12 cellular contexts compared by ENCODE assay signal in genomic region chr13:107450931-107451330, GRCh38.
DNase-seq lines count a peak whose midpoint lies in the region; ATAC-seq, FAIRE-seq and TF ChIP-seq lines count a peak whose summit lies in the region.
"Had no signal": no experiment of that assay in that cellular context is flagged by ENCODE, and none has a peak within 500 bp of the region (broad histone marks: within the 10 kb centered on the region; RNA-seq: fewer than 3 reads in every experiment).

No MANE protein-coding gene starts in this region.

- H2AFZ ChIP-seq in astrocyte (ENCODE audit: low read depth, low read length) = peak overlapping the region; percentile 12

- H3K9ac ChIP-seq in astrocyte (ENCODE audit: low read length) = peak overlapping the region; percentile 60

- H3K4me1 Mint-ChIP-seq in astrocyte (ENCODE audit: low read depth, unreplicated experiment) = peaks cover 25% of the 10 kb centered on the region
- H3K4me1 Mint-ChIP-seq in activated CD4-positive, alpha-beta T cell treated with anti-CD3 and anti-CD28 coated beads, Interleukin-2, amount 10 ng/mL, durations not matched to agents 24 days and 14 days = no peaks in the 10 kb centered on the region
- peaks cover 0 to 5% (median 0%) of the 10 kb centered on the region in 7 donors for H3K4me1 Mint-ChIP-seq in naive thymus-derived CD4-positive, alpha-beta T cell

- H3K36me3 Mint-ChIP-seq in astrocyte (ENCODE audit: low read depth, unreplicated experiment) = peaks cover 5% of the 10 kb centered on the region
- H3K36me3 Mint-ChIP-seq in activated CD4-positive, alpha-beta T cell treated with anti-CD3 and anti-CD28 coated beads, Interleukin-2, amount 10 ng/mL, durations not matched to agents 24 days and 14 days (ENCODE audit: low read depth) = no peaks in the 10 kb centered on the region
- peaks cover 0 to 3% (median 0%) of the 10 kb centered on the region in 5 donors for H3K36me3 Mint-ChIP-seq in naive thymus-derived CD4-positive, alpha-beta T cell

- DNase-seq in AG08396 (ENCODE audit: low spot score) = peak; percentile 83
- peak; percentile 99 for DNase-seq in HT1080 (ENCODE audit: low read depth)
- peak; percentile 99 for DNase-seq in astrocyte (ENCODE audit: low read depth)
- DNase-seq in kidney glomerular epithelial cell (lab: John Stamatoyannopoulos, UW) = peak; percentile 98
- no peak for DNase-seq in activated CD4-positive, alpha-beta T cell treated with anti-CD3 and anti-CD28 coated beads, Interleukin-2, amount 10 ng/mL, durations not matched to agents 24 days and 14 days
- DNase-seq in naive thymus-derived CD4-positive, alpha-beta T cell = no peak
- DNase-seq: activated CD8-positive, alpha-beta memory T cell treated with anti-CD3 and anti-CD28 coated beads, Interleukin-2, amount 50 U/mL, for 48 hours; NCI-H1694 treated with DMSO at 0.1 percent for 48 hours had no signal

- no peaks in the 10 kb centered on the region for H4K20me1 ChIP-seq in astrocyte (ENCODE audit: insufficient read depth, low read length)

- intact Hi-C loops in activated CD4-positive, alpha-beta T cell treated with anti-CD3 and anti-CD28 coated beads, Interleukin-2, amount 10 ng/mL, durations not matched to agents 24 days and 14 days (cut with micrococcal nuclease) = no loop called here
- intact Hi-C loops in naive thymus-derived CD4-positive, alpha-beta T cell (cut with micrococcal nuclease) = no loop called here

- H3K4me1 ChIP-seq in astrocyte (ENCODE audit: insufficient read depth, low read length) = peaks cover 20% of the 10 kb centered on the region
- no peaks in the 10 kb centered on the region for H3K4me1 ChIP-seq in naive thymus-derived CD4-positive, alpha-beta T cell (ENCODE audit: control insufficient read depth in 2 of 2, insufficient read depth in 2 of 2, low read length in 2 of 2)

- no peak for FAIRE-seq in astrocyte (lab: Jason Lieb, UNC)
- FAIRE-seq: colon, H1 had no signal

- H3K27ac Mint-ChIP-seq in astrocyte (ENCODE audit: unreplicated experiment) = peak overlapping the region; percentile 88
- no peak overlapping the region for H3K27ac Mint-ChIP-seq in activated CD4-positive, alpha-beta T cell treated with anti-CD3 and anti-CD28 coated beads, Interleukin-2, amount 10 ng/mL, durations not matched to agents 24 days and 14 days
- H3K27ac Mint-ChIP-seq in naive thymus-derived CD4-positive, alpha-beta T cell = no peak overlapping the region

- POLR2A ChIA-PET in naive thymus-derived CD4-positive, alpha-beta T cell (lab: Charles Lee) = no interaction called here

- peaks cover 7% of the 10 kb centered on the region for H3K9me3 Mint-ChIP-seq in astrocyte (ENCODE audit: unreplicated experiment)
- H3K9me3 Mint-ChIP-seq in activated CD4-positive, alpha-beta T cell treated with anti-CD3 and anti-CD28 coated beads, Interleukin-2, amount 10 ng/mL, durations not matched to agents 24 days and 14 days = peaks cover 24% of the 10 kb centered on the region
- peaks cover 0 to 36% (median 21%) of the 10 kb centered on the region in 11 donors for H3K9me3 Mint-ChIP-seq in naive thymus-derived CD4-positive, alpha-beta T cell

- H3K27ac ChIP-seq in astrocyte (ENCODE audit: low read depth, low read length) = peak overlapping the region; percentile 82
- H3K27ac ChIP-seq in naive thymus-derived CD4-positive, alpha-beta T cell (ENCODE audit: low read depth, low read length) = no peak overlapping the region

- peaks cover 6% of the 10 kb centered on the region for H3K9me3 ChIP-seq in astrocyte (ENCODE audit: insufficient read depth, low read depth, low read length)
- H3K9me3 ChIP-seq in naive thymus-derived CD4-positive, alpha-beta T cell (ENCODE audit: control insufficient read depth in 2 of 3, low read length in 3 of 3) = peaks cover 0 to 6% (median 0%) of the 10 kb centered on the region in 3 experiments

- ATAC-seq in GM21423 (IDR thresholded peaks at IDR 0.05; ENCODE audit: unreplicated experiment) (no peak), HG02938 (IDR thresholded peaks at IDR 0.05; ENCODE audit: unreplicated experiment) (no peak)
- ATAC-seq in naive thymus-derived CD4-positive, alpha-beta T cell = no peak

- H3K27me3 ChIP-seq in astrocyte (ENCODE audit: insufficient read depth, low read length) = no peaks in the 10 kb centered on the region
- H3K27me3 ChIP-seq in naive thymus-derived CD4-positive, alpha-beta T cell (ENCODE audit: control insufficient read depth in 2 of 2, insufficient read depth in 2 of 2, low read length in 2 of 2) = no peaks in the 10 kb centered on the region

- no peak overlapping the region for H3K4me3 Mint-ChIP-seq in astrocyte (ENCODE audit: unreplicated experiment)
- H3K4me3 Mint-ChIP-seq in activated CD4-positive, alpha-beta T cell treated with anti-CD3 and anti-CD28 coated beads, Interleukin-2, amount 10 ng/mL, durations not matched to agents 24 days and 14 days = no peak overlapping the region
- H3K4me3 Mint-ChIP-seq in naive thymus-derived CD4-positive, alpha-beta T cell = no peak overlapping the region

- no peak overlapping the region for H3K4me3 ChIP-seq in astrocyte (ENCODE audit: insufficient read depth, low read depth, low read length)
- H3K4me3 ChIP-seq in naive thymus-derived CD4-positive, alpha-beta T cell (ENCODE audit: low read length) = no peak overlapping the region

- CTCF ChIA-PET in naive thymus-derived CD4-positive, alpha-beta T cell (lab: Charles Lee) = no interaction called here

- H3K27me3 Mint-ChIP-seq in astrocyte (ENCODE audit: low read depth, unreplicated experiment) = no peaks in the 10 kb centered on the region
- no peaks in the 10 kb centered on the region for H3K27me3 Mint-ChIP-seq in activated CD4-positive, alpha-beta T cell treated with anti-CD3 and anti-CD28 coated beads, Interleukin-2, amount 10 ng/mL, durations not matched to agents 24 days and 14 days
- no peaks in the 10 kb centered on the region for H3K27me3 Mint-ChIP-seq in naive thymus-derived CD4-positive, alpha-beta T cell

- H3K4me2 ChIP-seq in astrocyte (ENCODE audit: low read length) = peak overlapping the region; percentile 66

- no peaks in the 10 kb centered on the region for H3K36me3 ChIP-seq in astrocyte (ENCODE audit: insufficient read depth, low read length)
- no peaks in the 10 kb centered on the region for H3K36me3 ChIP-seq in naive thymus-derived CD4-positive, alpha-beta T cell (ENCODE audit: control insufficient read depth in 2 of 3, insufficient read depth in 3 of 3, low read length in 3 of 3)

- no peak for TF ChIP-seq CTCF in astrocyte (IDR thresholded peaks at IDR 0.05; ENCODE audit: insufficient read depth, low read depth, low read length)

- H3K79me2 ChIP-seq in astrocyte (ENCODE audit: insufficient read depth, low read length) = no peaks in the 10 kb centered on the region

Comparison
In these comparisons a context has a peak if more than half of its experiments do, and no peak if none do; other contexts are left out.
1. DNase-seq: peak in AG08396 (single experiment), HT1080 (single experiment), astrocyte (single experiment) and kidney glomerular epithelial cell (single experiment); none in activated CD4-positive, alpha-beta T cell treated with anti-CD3 and anti-CD28 coated beads, Interleukin-2, amount 10 ng/mL, durations not matched to agents 24 days and 14 days (single experiment) and naive thymus-derived CD4-positive, alpha-beta T cell (0 of 9).